ENCODE assay signal across 13 cellular contexts in genomic region chr1:58886611-58887010, GRCh38.
DNase-seq lines count a peak whose midpoint lies in the region; ATAC-seq and TF ChIP-seq lines count a peak whose summit lies in the region.
"Had no signal": no experiment of that assay in that cellular context is flagged by ENCODE, and none has a peak within 500 bp of the region (broad histone marks: within the 10 kb centered on the region; RNA-seq: fewer than 3 reads in every experiment).

No MANE protein-coding gene starts in this region.

- no peaks in the 10 kb centered on the region for H3K36me3 Mint-ChIP-seq in stimulated activated naive CD8-positive, alpha-beta T cell treated with anti-CD3 and anti-CD28 coated beads, Interleukin-15, Interleukin-2, amounts not matched to agents 100 ng/mL and 50 ng/mL, for 24 hours (ENCODE audit: low read depth)

- no peaks in the 10 kb centered on the region for H3K27me3 ChIP-seq in psoas muscle (ENCODE audit: insufficient read depth in 3 of 3, low read length in 2 of 3)

- H3K4me1 Mint-ChIP-seq in stimulated activated naive CD8-positive, alpha-beta T cell treated with anti-CD3 and anti-CD28 coated beads, Interleukin-15, Interleukin-2, amounts not matched to agents 100 ng/mL and 50 ng/mL, for 24 hours (ENCODE audit: low read depth) = peaks cover 45% of the 10 kb centered on the region

- H3K4me2 ChIP-seq in OCI-LY7 (ENCODE audit: low read length) = no peak overlapping the region

- H3K27ac Mint-ChIP-seq in stimulated activated naive CD8-positive, alpha-beta T cell treated with anti-CD3 and anti-CD28 coated beads, Interleukin-15, Interleukin-2, amounts not matched to agents 100 ng/mL and 50 ng/mL, for 24 hours = peak overlapping the region; percentile 34
- H3K27ac Mint-ChIP-seq: activated CD4-positive, alpha-beta memory T cell treated with anti-CD3 and anti-CD28 coated beads, Interleukin-2, amount 10 ng/mL, durations not matched to agents 7 days and 5 days had no signal

- H3K9me2 ChIP-seq in OCI-LY7 (ENCODE audit: insufficient read depth, low read length) = no peaks in the 10 kb centered on the region

- H3K9me3 ChIP-seq in psoas muscle (no peaks in the 10 kb centered on the region), OCI-LY7 (ENCODE audit: low read length) (no peaks in the 10 kb centered on the region)

- no peak for TF ChIP-seq CTCF in fibroblast of the aortic adventitia (IDR thresholded peaks at IDR 0.05; ENCODE audit: insufficient read depth, low read length)
- no peak for TF ChIP-seq CTCF in psoas muscle (IDR thresholded peaks at IDR 0.05)
- TF ChIP-seq CTCF in OCI-LY7 (conservative IDR thresholded peaks at IDR 0.05; ENCODE audit: low read length) = no peak

- POLR2A ChIA-PET in OCI-LY7 (lab: Charles Lee) = no interaction called here

- ATAC-seq in stimulated activated naive CD8-positive, alpha-beta T cell treated with anti-CD3 and anti-CD28 coated beads, Interleukin-15, Interleukin-2, amounts not matched to agents 100 U/mL and 50 U/mL, for 24 hours = no peak
- ATAC-seq in psoas muscle = peak in 3 of 4 donors; percentile 39 to 64 (median 54)
- no peak for ATAC-seq in HG02973 (IDR thresholded peaks at IDR 0.05; ENCODE audit: unreplicated experiment)
- no peak for ATAC-seq in GM19455 (IDR thresholded peaks at IDR 0.05; ENCODE audit: unreplicated experiment)

- no peaks in the 10 kb centered on the region for H4K20me1 ChIP-seq in OCI-LY7 (ENCODE audit: insufficient read depth, low read length)

- no peaks in the 10 kb centered on the region for H3K79me2 ChIP-seq in OCI-LY7 (ENCODE audit: insufficient read depth, low read depth, low read length)

- BruUV-seq in OCI-LY7 (replicated peaks; lab: Mats Ljungman, UMichigan) = no TSS peak

- DNase-seq in stimulated activated naive CD8-positive, alpha-beta T cell treated with anti-CD3 and anti-CD28 coated beads, Interleukin-15, Interleukin-2, amounts not matched to agents 100 U/mL and 50 U/mL, for 24 hours = no peak
- DNase-seq in fibroblast of the aortic adventitia (ENCODE audit: low read depth) (peak; percentile 88), psoas muscle (no peak), OCI-LY7 (ENCODE audit: low spot score) (no peak)
- DNase-seq in stimulated activated CD4-positive, alpha-beta T cell treated with anti-CD3 and anti-CD28 coated beads, Interleukin-4, amount 100 ng/mL, for 4 hours = no peak
- DNase-seq: activated CD4-positive, alpha-beta memory T cell treated with anti-CD3 and anti-CD28 coated beads, Interleukin-2, amount 10 ng/mL, durations not matched to agents 7 days and 5 days; activated naive CD4-positive, alpha-beta T cell treated with Interleukin-2 at 50 U/mL for 16 hours; foreskin melanocyte; NCI-H1930; stimulated activated CD4-positive, alpha-beta T cell treated with anti-CD3 and anti-CD28 coated beads, Interleukin-4, amount 100 ng/mL, for 1 hour had no signal

- no peaks in the 10 kb centered on the region for H3K36me3 ChIP-seq in psoas muscle (ENCODE audit: insufficient read depth in 1 of 2, low read depth in 1 of 2)
- no peaks in the 10 kb centered on the region for H3K36me3 ChIP-seq in OCI-LY7 (ENCODE audit: insufficient read depth, low read length)

- no peak overlapping the region for H3K4me3 Mint-ChIP-seq in stimulated activated naive CD8-positive, alpha-beta T cell treated with anti-CD3 and anti-CD28 coated beads, Interleukin-15, Interleukin-2, amounts not matched to agents 100 ng/mL and 50 ng/mL, for 24 hours
- H3K4me3 Mint-ChIP-seq: activated CD4-positive, alpha-beta memory T cell treated with anti-CD3 and anti-CD28 coated beads, Interleukin-2, amount 10 ng/mL, durations not matched to agents 7 days and 5 days had no signal

- H2AFZ ChIP-seq in OCI-LY7 (ENCODE audit: low read length) = no peak overlapping the region

- H3K27me3 Mint-ChIP-seq in stimulated activated naive CD8-positive, alpha-beta T cell treated with anti-CD3 and anti-CD28 coated beads, Interleukin-15, Interleukin-2, amounts not matched to agents 100 ng/mL and 50 ng/mL, for 24 hours = no peaks in the 10 kb centered on the region

- H3K4me1 ChIP-seq in psoas muscle = peaks cover 60% of the 10 kb centered on the region
- no peaks in the 10 kb centered on the region for H3K4me1 ChIP-seq in OCI-LY7 (ENCODE audit: insufficient read depth, low read length, poor library complexity, severe bottlenecking)

- H3K9me3 Mint-ChIP-seq in stimulated activated naive CD8-positive, alpha-beta T cell treated with anti-CD3 and anti-CD28 coated beads, Interleukin-15, Interleukin-2, amounts not matched to agents 100 ng/mL and 50 ng/mL, for 24 hours = peaks cover 4% of the 10 kb centered on the region
- H3K9me3 Mint-ChIP-seq: activated CD4-positive, alpha-beta memory T cell treated with anti-CD3 and anti-CD28 coated beads, Interleukin-2, amount 10 ng/mL, durations not matched to agents 7 days and 5 days had no signal

- H3K4me3 ChIP-seq in fibroblast of the aortic adventitia (ENCODE audit: low read depth, low read length) (no peak overlapping the region), psoas muscle (no peak overlapping the region), OCI-LY7 (ENCODE audit: low read depth, low read length, poor library complexity, severe bottlenecking) (no peak overlapping the region)

- intact Hi-C loops in psoas muscle (cut with DNase I) = no loop called here
- intact Hi-C loops in OCI-LY7 (cut with micrococcal nuclease; ENCODE audit: unreplicated experiment) = no loop called here

- CTCF ChIA-PET in OCI-LY7 (lab: Charles Lee; ENCODE audit: unreplicated experiment) = no interaction called here

- WGBS in psoas muscle, 3 donors = 33 to 46% (median 36%) methylated on average over 4 of the region's 4 CpGs

- H3K27ac ChIP-seq in psoas muscle (peak overlapping the region; percentile 88), OCI-LY7 (ENCODE audit: low read depth, low read length, poor library complexity, severe bottlenecking) (no peak overlapping the region)

Comparison
In these comparisons a context has a peak if more than half of its experiments do, and no peak if none do; other contexts are left out.
1. ATAC-seq: peak in psoas muscle (3 of 4); none in stimulated activated naive CD8-positive, alpha-beta T cell treated with anti-CD3 and anti-CD28 coated beads, Interleukin-15, Interleukin-2, amounts not matched to agents 100 U/mL and 50 U/mL, for 24 hours (single experiment), HG02973 (single experiment) and GM19455 (single experiment).